In genomic region chr2:159712194-159712928, GRCh38 we compare ENCODE assay signal across 8 cellular contexts. TPM values are rescaled to one million over a fixed set of nuclear protein-coding genes. Genes with fewer than 3 reads are reported as not detected.
DNase-seq lines count a peak whose midpoint lies in the region; TF ChIP-seq lines count a peak whose summit lies in the region.

Gene MARCHF7, plus strand, starts transcription at chr2:159712506. Its CDS starts 16,517 bp downstream, at chr2:159729023.

- H3K4me1 Mint-ChIP-seq in HFFc6 (ENCODE audit: low read depth): peaks cover 59% of the 10 kb centered on the region
- H3K4me1 Mint-ChIP-seq in activated naive CD4-positive, alpha-beta T cell treated with anti-CD3 and anti-CD28 coated beads, Interleukin-2, amount 10 ng/mL, durations not matched to agents 7 days and 5 days: peaks cover 51% of the 10 kb centered on the region

- DNase-seq in HFFc6 (peak; percentile 94), NAMALWA (ENCODE audit: low spot score) (peak; percentile 97), SK-N-DZ (ENCODE audit: low spot score) (peak; percentile 97), globus pallidus (ENCODE audit: low spot score) (peak; percentile 94), occipital lobe (lab: John Stamatoyannopoulos, UW) (peak; percentile 92)
- DNase-seq in activated naive CD4-positive, alpha-beta T cell treated with anti-CD3 and anti-CD28 coated beads, Interleukin-2, amount 10 ng/mL, durations not matched to agents 7 days and 5 days: peak; percentile 98

- H3K4me3 ChIP-seq in GM08714 (ENCODE audit: low read length): peak within 1 kb of the TSS; percentile 89

- H3K36me3 Mint-ChIP-seq in HFFc6 (ENCODE audit: low read depth): peaks cover 46% of the 10 kb centered on the region
- H3K36me3 Mint-ChIP-seq in activated naive CD4-positive, alpha-beta T cell treated with anti-CD3 and anti-CD28 coated beads, Interleukin-2, amount 10 ng/mL, durations not matched to agents 7 days and 5 days: peaks cover 48% of the 10 kb centered on the region

- H3K27ac ChIP-seq in temporal lobe (ENCODE audit: low read depth, low read length): peak within 1 kb of the TSS; percentile 76

- TF ChIP-seq CTCF in HFFc6 (IDR thresholded peaks at IDR 0.05): peak; percentile 79

- H3K27ac Mint-ChIP-seq in HFFc6: peak within 1 kb of the TSS; percentile 100
- H3K27ac Mint-ChIP-seq in activated naive CD4-positive, alpha-beta T cell treated with anti-CD3 and anti-CD28 coated beads, Interleukin-2, amount 10 ng/mL, durations not matched to agents 7 days and 5 days: peak within 1 kb of the TSS; percentile 99

- peaks cover 3% of the 10 kb centered on the region for H3K27me3 Mint-ChIP-seq in HFFc6 (ENCODE audit: insufficient read depth)
- H3K27me3 Mint-ChIP-seq in activated naive CD4-positive, alpha-beta T cell treated with anti-CD3 and anti-CD28 coated beads, Interleukin-2, amount 10 ng/mL, durations not matched to agents 7 days and 5 days: no peaks in the 10 kb centered on the region

- peak within 1 kb of the TSS; percentile 100 for H3K4me3 Mint-ChIP-seq in HFFc6
- peak within 1 kb of the TSS; percentile 100 for H3K4me3 Mint-ChIP-seq in activated naive CD4-positive, alpha-beta T cell treated with anti-CD3 and anti-CD28 coated beads, Interleukin-2, amount 10 ng/mL, durations not matched to agents 7 days and 5 days

- H3K9me3 Mint-ChIP-seq in HFFc6: peaks cover 4% of the 10 kb centered on the region; the same call in 1 of the 2 replicates
- no peaks in the 10 kb centered on the region for H3K9me3 Mint-ChIP-seq in activated naive CD4-positive, alpha-beta T cell treated with anti-CD3 and anti-CD28 coated beads, Interleukin-2, amount 10 ng/mL, durations not matched to agents 7 days and 5 days

- CTCF ChIA-PET in activated naive CD4-positive, alpha-beta T cell treated with anti-CD3 and anti-CD28 coated beads, Interleukin-2, amount 10 ng/mL, durations not matched to agents 7 days and 5 days (lab: Charles Lee): interaction anchor here (0.9 kb wide), 1 partner anchor 827 kb away, joined by 3 read pairs; no protein-coding TSS in a partner anchor

RNA-seq across cellular contexts. Expression of gene MARCHF7, which starts in this region (rescaled TPM):
- 10 to 100 TPM; 73.8 to 91.5 (median 84.7) TPM for total RNA-seq in HFFc6 (2021; fragmentation: NEBNext Ultra II Directional; extraction: Animal tissue kit (Norgen Biotek cat#: 25700))
- 76.4 and 95.2 TPM in 2 replicates for polyA plus RNA-seq in SK-N-DZ (2014; cell fraction: cytosol; rRNA removed)
- 92.9 and 93.0 TPM in 2 replicates for polyA plus RNA-seq in SK-N-DZ (2014; cell fraction: nucleus; rRNA removed)
- total RNA-seq in occipital lobe (168 TPM), temporal lobe (144 TPM)

Comparison
In these comparisons a context has a peak if more than half of its experiments do, and no peak if none do; other contexts are left out.
1. Peak in every context shown above with its lines: DNase-seq, H3K4me3 ChIP-seq and H3K27ac ChIP-seq.